Comparison of ENCODE assay signal across 19 cellular contexts in the genomic region with DNA sequence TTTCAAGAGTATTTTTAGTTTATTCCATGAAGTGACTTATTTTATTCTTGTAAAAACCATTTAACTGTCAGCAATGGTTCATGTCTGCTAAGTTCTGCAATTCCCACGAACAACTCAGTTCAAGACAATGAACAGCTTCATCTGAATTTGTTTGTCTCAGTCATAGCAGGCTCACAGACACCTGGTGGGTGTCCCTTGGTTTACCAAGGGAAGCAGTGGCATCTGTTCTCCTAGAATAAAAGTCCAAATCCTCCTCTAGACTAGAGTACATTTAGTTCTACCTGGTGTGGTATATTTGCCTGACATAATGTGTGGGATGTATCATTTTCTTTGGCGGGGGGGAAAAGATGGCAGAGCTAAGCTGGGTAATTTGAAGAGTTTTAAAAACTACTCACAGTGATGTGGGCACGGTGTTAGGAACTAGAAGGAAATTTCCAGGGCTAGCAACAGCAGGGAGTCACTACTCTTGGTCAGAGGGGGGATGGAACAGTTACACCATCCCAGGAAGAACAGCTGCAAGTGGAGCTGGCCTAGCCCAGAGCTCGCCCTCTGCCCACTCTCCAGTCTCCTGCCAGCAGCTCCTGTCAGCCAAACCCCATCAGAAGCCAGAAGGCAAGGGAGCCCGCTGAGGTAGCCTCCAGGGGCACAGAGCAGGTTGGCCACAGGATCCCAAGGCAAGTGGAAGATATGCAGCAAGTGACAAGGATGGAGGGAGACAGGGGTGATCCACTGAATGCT.
"Had no signal": no experiment of that assay in that cellular context is flagged by ENCODE, and none has a peak within 500 bp of the region (broad histone marks: within the 10 kb centered on the region; RNA-seq: fewer than 3 reads in every experiment).

No MANE protein-coding gene starts in this region.

- H3K27ac ChIP-seq: adrenal gland, gastroesophageal sphincter, heart right ventricle, spleen, thoracic aorta, upper lobe of right lung, WERI-Rb-1 had no signal

- H3K4me1 ChIP-seq: adrenal gland, gastroesophageal sphincter, heart right ventricle, spleen, upper lobe of right lung had no signal

- H3K9me3 Mint-ChIP-seq: activated naive CD4-positive, alpha-beta T cell treated with anti-CD3 and anti-CD28 coated beads, Interleukin-2, amount 50 U/mL, for 72 hours; memory B cell; natural killer cell; stimulated activated memory B cell treated with anti-CD40 and anti-IgM and Interleukin-4, amounts not matched to agents 10 μg/mL and 1 μg/mL and 100 μg/mL, for 72 hours had no signal

- H3K4me1 Mint-ChIP-seq: memory B cell; natural killer cell; stimulated activated memory B cell treated with anti-CD40 and anti-IgM and Interleukin-4, amounts not matched to agents 10 μg/mL and 1 μg/mL and 100 μg/mL, for 72 hours; T-helper 17 cell had no signal

- H3K36me3 Mint-ChIP-seq: activated naive CD4-positive, alpha-beta T cell treated with anti-CD3 and anti-CD28 coated beads, Interleukin-2, amount 50 U/mL, for 72 hours; memory B cell; natural killer cell; stimulated activated memory B cell treated with anti-CD40 and anti-IgM and Interleukin-4, amounts not matched to agents 10 μg/mL and 1 μg/mL and 100 μg/mL, for 72 hours had no signal

- H3K27me3 ChIP-seq: adrenal gland, gastroesophageal sphincter, heart right ventricle, spleen, upper lobe of right lung had no signal

- H3K27ac Mint-ChIP-seq: activated naive CD4-positive, alpha-beta T cell treated with anti-CD3 and anti-CD28 coated beads, Interleukin-2, amount 50 U/mL, for 72 hours; memory B cell; natural killer cell; stimulated activated memory B cell treated with anti-CD40 and anti-IgM and Interleukin-4, amounts not matched to agents 10 μg/mL and 1 μg/mL and 100 μg/mL, for 72 hours; T-helper 17 cell had no signal

- H3K4me3 Mint-ChIP-seq: memory B cell; natural killer cell; stimulated activated memory B cell treated with anti-CD40 and anti-IgM and Interleukin-4, amounts not matched to agents 10 μg/mL and 1 μg/mL and 100 μg/mL, for 72 hours; T-helper 17 cell had no signal

- DNase-seq: activated CD4-positive, alpha-beta T cell treated with anti-CD3 and anti-CD28 coated beads, Interleukin-2, amount 50 U/mL, for 48 hours; activated gamma-delta T cell treated with Interleukin-2 at 50 U/mL for 16 hours; adrenal gland; cerebellar nuclear complex; cortex of kidney; heart right ventricle; kidney glomerular epithelial cell; left ventricle myocardium superior; natural killer cell; spleen; stimulated activated CD4-positive, alpha-beta T cell treated with anti-CD3 and anti-CD28 coated beads, Interleukin-4, amount 100 ng/mL, for 4 hours; T-helper 17 cell; upper lobe of right lung; WERI-Rb-1 had no signal

- H3K4me3 ChIP-seq: adrenal gland, gastroesophageal sphincter, heart right ventricle, spleen, thoracic aorta, upper lobe of right lung had no signal

- H3K36me3 ChIP-seq: adrenal gland, gastroesophageal sphincter, heart right ventricle, spleen, thoracic aorta, upper lobe of right lung, WERI-Rb-1 had no signal

- ATAC-seq: activated naive CD4-positive, alpha-beta T cell treated with anti-CD3 and anti-CD28 coated beads, Interleukin-2, amount 50 U/mL, for 72 hours; gastroesophageal sphincter; heart right ventricle; left ventricle myocardium superior; natural killer cell; stimulated activated memory B cell treated with anti-CD40 and anti-IgM and Interleukin-4, amounts not matched to agents 10 μg/mL and 1 μg/mL and 100 μg/mL, for 72 hours; T-helper 17 cell; upper lobe of right lung had no signal

- H3K9me3 ChIP-seq: adrenal gland, gastroesophageal sphincter, heart right ventricle, spleen, thoracic aorta, upper lobe of right lung had no signal

- H3K27me3 Mint-ChIP-seq: memory B cell; stimulated activated memory B cell treated with anti-CD40 and anti-IgM and Interleukin-4, amounts not matched to agents 10 μg/mL and 1 μg/mL and 100 μg/mL, for 72 hours; T-helper 17 cell had no signal
